In the genomic region with DNA sequence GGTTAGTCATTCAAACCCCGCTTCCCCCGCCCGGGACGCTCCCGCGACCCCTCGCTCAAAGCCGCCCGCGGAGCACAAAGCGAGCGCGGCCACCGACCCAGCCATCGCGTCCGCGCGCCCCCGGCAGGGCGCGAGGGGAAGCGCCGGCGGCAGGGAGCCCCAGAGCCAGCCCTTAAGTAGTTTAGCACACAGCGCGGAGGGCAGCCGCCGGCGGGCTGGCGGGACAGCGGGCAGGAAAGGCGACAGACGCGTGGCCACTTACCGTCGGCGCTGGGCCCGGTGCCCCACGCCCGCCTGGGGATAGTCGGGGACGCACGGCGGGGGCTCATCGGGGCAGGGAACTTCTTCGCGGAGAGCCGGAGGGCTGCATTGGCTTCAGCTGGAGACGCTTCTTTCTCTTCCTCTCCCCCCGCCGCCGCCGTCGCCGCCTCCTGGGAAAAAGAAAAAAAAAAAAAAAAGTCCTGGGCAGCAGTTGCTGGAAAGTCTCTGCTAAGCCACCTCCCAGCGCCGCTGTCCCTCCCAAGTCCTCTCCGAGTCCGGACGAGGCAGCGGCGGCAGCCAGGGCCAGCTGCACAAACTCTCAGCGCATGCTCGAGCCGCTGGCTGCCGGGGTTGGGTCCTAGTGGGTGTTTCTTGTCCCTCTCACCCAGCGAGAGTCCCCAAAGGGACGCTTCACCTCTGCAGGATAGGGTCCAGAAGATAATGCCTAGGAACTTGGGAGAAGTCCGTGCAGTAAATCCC, we compare ENCODE assay signal across 9 cellular contexts. TPM values are rescaled to one million over a fixed set of nuclear protein-coding genes. Genes with fewer than 3 reads are reported as not detected.
DNase-seq lines count a peak whose midpoint lies in the region; ATAC-seq, FAIRE-seq and TF ChIP-seq lines count a peak whose summit lies in the region.
"Had no signal": no experiment of that assay in that cellular context is flagged by ENCODE, and none has a peak within 500 bp of the region (broad histone marks: within the 10 kb centered on the region; RNA-seq: fewer than 3 reads in every experiment).

TSS of gene TSPAN12 (minus strand) at position 587 of the 741 bp plus-strand sequence. CDS start 1,381 bp downstream, outside the sequence.

- H3K79me2 ChIP-seq in HepG2 (ENCODE audit: insufficient read depth, low read length) = no peaks in the 10 kb centered on the region

- TF ChIP-seq EP300 in HepG2 (IDR thresholded peaks at IDR 0.05; ENCODE audit: low read depth in 2 of 2, low read length in 2 of 2) (no peak), HepG2 (CRISPR knock-in tag; IDR thresholded peaks at IDR 0.05; ENCODE audit: borderline replicate concordance) (no peak)

- CTCF ChIA-PET in HepG2 (lab: Yijun Ruan, JAX; ENCODE audit: low intra/inter-chr PET ratio, low total read pairs) = no interaction called here

- no TSS peak for BruUV-seq in HepG2 (replicated peaks; lab: Mats Ljungman, UMichigan)

- peak within 1 kb of the TSS; percentile 55; the same call in 1 of the 2 replicates for H3K9ac ChIP-seq in HepG2 (ENCODE audit: insufficient read depth, low read depth, low read length)

- H3K9me3 ChIP-seq in BE2C (no peaks in the 10 kb centered on the region; the same call in 1 of the 2 replicates), HepG2 (ENCODE audit: low read length) (no peaks in the 10 kb centered on the region)

- TF ChIP-seq CTCF in BE2C (IDR thresholded peaks at IDR 0.05; ENCODE audit: low read depth, low read length) (peak; percentile 44), dorsolateral prefrontal cortex (IDR thresholded peaks at IDR 0.05 in 54 of 56, conservative IDR thresholded peaks at IDR 0.05 in 2 of 56; ENCODE audit: low read depth in 1 of 56, partially characterized antibody in 56 of 56) (peak in 53 of 56 donors; percentile 19 to 70 (median 49)), HepG2 (CRISPR knock-in tag; IDR thresholded peaks at IDR 0.05) (peak; percentile 62)

- in situ Hi-C loops in HepG2 (cut with HindIII; ENCODE audit: extremely low pct_ligation_motif_present, low pct_unique_long_range_greater_than_20kb) = no loop called here

- WGBS in HepG2 (ENCODE audit: low lambda C conversion rate) = 1% methylated on average over 27 of the region's 70 CpGs

- ATAC-seq in GM19035 (IDR thresholded peaks at IDR 0.05; ENCODE audit: unreplicated experiment) (peak; percentile 86), HG03139 (IDR thresholded peaks at IDR 0.05; ENCODE audit: unreplicated experiment) (peak; percentile 76), HepG2 (peak; percentile 98)

- peak within 1 kb of the TSS; percentile 97 for H2AFZ ChIP-seq in HepG2 (ENCODE audit: low read length)

- TF ChIP-seq RAD21 in HepG2 (CRISPR knock-in tag; IDR thresholded peaks at IDR 0.05) = peak; percentile 55

- POLR2A ChIA-PET in HepG2 (lab: Yijun Ruan, JAX) = interaction anchor here (0.7 kb wide), 1 partner anchor 10 kb away, joined by 3 read pairs; no protein-coding TSS in a partner anchor

- H3K4me3 ChIP-seq in BE2C (ENCODE audit: low read depth, low read length) (peak within 1 kb of the TSS; percentile 61), dorsolateral prefrontal cortex (peak within 1 kb of the TSS; percentile 44 to 86 (median 73)), HepG2 (replicated peaks in 1 of 3; ENCODE audit: insufficient read depth in 1 of 3, low read depth in 2 of 3, low read length in 3 of 3) (peak within 1 kb of the TSS; percentile 61 to 75 (median 70))

- no peak for FAIRE-seq in HepG2 (lab: Jason Lieb, UNC)
- FAIRE-seq: TTC549 had no signal

- H4K20me1 ChIP-seq in HepG2 (ENCODE audit: insufficient read depth, low read length) = no peaks in the 10 kb centered on the region

- DNase-seq in BE2C (peak; percentile 78), NCI-H2227 (lab: John Stamatoyannopoulos, UW; ENCODE audit: unreplicated experiment) (peak; percentile 81), dorsolateral prefrontal cortex (peak in 9 of 10 donors; percentile 17 to 70 (median 48)), HepG2 (ENCODE audit: low spot score) (peak; percentile 39)
- peak; percentile 64 for DNase-seq in activated CD4-positive, alpha-beta T cell treated with anti-CD3 and anti-CD28 coated beads for 48 hours
- DNase-seq in stimulated activated CD4-positive, alpha-beta T cell treated with anti-CD3 and anti-CD28 coated beads, Interleukin-4, amount 100 ng/mL, for 1 hour = peak; percentile 52

- no peaks in the 10 kb centered on the region for H3K36me3 ChIP-seq in BE2C
- H3K36me3 ChIP-seq in HepG2 (replicated peaks in 1 of 2; ENCODE audit: control insufficient read depth in 1 of 2, insufficient read depth in 2 of 2, low read length in 2 of 2) = no peaks in the 10 kb centered on the region

- TF ChIP-seq POLR2A in HepG2 (IDR thresholded peaks at IDR 0.05; ENCODE audit: insufficient read depth in 1 of 2, low read depth in 2 of 2, low read length in 2 of 2) = no peak

- peak within 1 kb of the TSS; percentile 86 for H3K4me2 ChIP-seq in HepG2 (ENCODE audit: low read depth, low read length)

- H3K27ac ChIP-seq in dorsolateral prefrontal cortex (peak within 1 kb of the TSS in 51 of 59 donors; percentile 7 to 87 (median 65)), HepG2 (ENCODE audit: extremely low read length, insufficient read depth, low read length) (no peak within 1 kb of the TSS)

- peaks cover 58% of the 10 kb centered on the region for H3K27me3 ChIP-seq in BE2C
- H3K27me3 ChIP-seq in dorsolateral prefrontal cortex = peaks cover 0 to 12% (median 0%) of the 10 kb centered on the region in 45 donors
- H3K27me3 ChIP-seq in HepG2 (ENCODE audit: control insufficient read depth in 1 of 2, insufficient read depth in 2 of 2, low read length in 2 of 2) = no peaks in the 10 kb centered on the region; a peak in 1 of 5 replicates

- intact Hi-C loops in dorsolateral prefrontal cortex (cut with DNase I) = loop anchor here in 1 of 2 donors (10.0 kb wide), 1 partner anchor 53 kb away; no protein-coding TSS in a partner anchor
- intact Hi-C loops in HepG2 (cut with micrococcal nuclease; ENCODE audit: unreplicated experiment) = loop anchor here (1.0 to 5.0 kb wide), 4 partner anchors 41 to 84 kb away; no protein-coding TSS in a partner anchor

- H3K4me1 ChIP-seq in BE2C = no peaks in the 10 kb centered on the region
- H3K4me1 ChIP-seq in HepG2 (ENCODE audit: insufficient read depth, low read length) = peaks cover 6% of the 10 kb centered on the region

TF ChIP-seq in HepG2, 621 proteins besides CTCF, POLR2A, EP300 and RAD21 (continues in another document):
- TF ChIP-seq ZNF772 (CRISPR knock-in tag; IDR thresholded peaks at IDR 0.05) (peak; percentile 32; the same call in 1 of the 2 replicates), RELA (CRISPR knock-in tag; IDR thresholded peaks at IDR 0.05) (peak; percentile 31; the same call in 1 of the 2 replicates), DMAP1 (CRISPR knock-in tag; IDR thresholded peaks at IDR 0.05) (0 out of 2 replicates have a peak, but pooled peaks have one; percentile 35), GFI1 (CRISPR knock-in tag; IDR thresholded peaks at IDR 0.05; ENCODE audit: borderline replicate concordance) (no peak), ZNF598 (CRISPR knock-in tag; IDR thresholded peaks at IDR 0.05; ENCODE audit: borderline replicate concordance) (peak; percentile 81; the same call in 1 of the 2 replicates), KDM3A (CRISPR knock-in tag; IDR thresholded peaks at IDR 0.05; ENCODE audit: low read depth) (peak; percentile 50; the same call in 1 of the 2 replicates), CREB1 (IDR thresholded peaks at IDR 0.05) (no peak), CREB1 (CRISPR knock-in tag; IDR thresholded peaks at IDR 0.05) (no peak), NFKB2 (CRISPR knock-in tag; IDR thresholded peaks at IDR 0.05; ENCODE audit: borderline replicate concordance) (0 out of 2 replicates have a peak, but pooled peaks have one; percentile 48)
- TF ChIP-seq, protein P1, sequence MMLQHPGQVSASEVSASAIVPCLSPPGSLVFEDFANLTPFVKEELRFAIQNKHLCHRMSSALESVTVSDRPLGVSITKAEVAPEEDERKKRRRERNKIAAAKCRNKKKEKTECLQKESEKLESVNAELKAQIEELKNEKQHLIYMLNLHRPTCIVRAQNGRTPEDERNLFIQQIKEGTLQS (CRISPR knock-in tag; IDR thresholded peaks at IDR 0.05) = 0 out of 2 replicates have a peak, but pooled peaks have one; percentile 39

RNA-seq across cellular contexts. Expression of gene TSPAN12, which starts in this region (rescaled TPM):
- polyA plus RNA-seq in BE2C (2012; ENCODE audit: insufficient read depth, insufficient read length, low read depth) = not detected
- total RNA-seq in dorsolateral prefrontal cortex = 10 to 100 TPM in 1 of 120 experiments, 1 to 10 TPM in 119; 1.6 to 13.4 (median 4.7) TPM
- 0.70 and 0.95 TPM in 2 replicates for total RNA-seq in HepG2 (2016; rRNA removed; fragmentation: Illumina TruSeq; extraction: Trizol)
- total RNA-seq in HepG2 (2016; cell fraction: cytosol; rRNA removed; fragmentation: Illumina TruSeq; extraction: Trizol; ENCODE audit: low read depth) = 0.53 TPM in 1 of 2 replicates, not detected in the other
- total RNA-seq in HepG2 (2016; cell fraction: insoluble cytoplasmic fraction; rRNA removed; fragmentation: Illumina TruSeq; extraction: Trizol) = 1.00 and 1.3 TPM in 2 replicates
- 0.46 and 0.52 TPM in 2 replicates for total RNA-seq in HepG2 (2016; cell fraction: membrane; rRNA removed; fragmentation: Illumina TruSeq; extraction: Trizol)
- total RNA-seq in HepG2 (2016; cell fraction: nucleus; rRNA removed; fragmentation: Illumina TruSeq; extraction: Trizol) = 0.50 and 0.63 TPM in 2 replicates
- polyA plus RNA-seq in HepG2 (2011; rRNA removed) = 0.24 and 0.48 TPM in 2 replicates
- 0.08 and 0.33 TPM in 2 replicates for polyA plus RNA-seq in HepG2 (2011; cell fraction: cytosol; rRNA removed)
- 0.13 and 0.19 TPM in 2 replicates for polyA plus RNA-seq in HepG2 (2011; cell fraction: nucleus; rRNA removed)
- 0.21 and 0.31 TPM in 2 replicates for polyA plus RNA-seq in HepG2 (2012)
- polyA plus RNA-seq in HepG2 (2016; cell fraction: cytosol; fragmentation: Illumina TruSeq; extraction: Trizol; ENCODE audit: low read depth) = 0.17 and 0.32 TPM in 2 replicates
- polyA plus RNA-seq in HepG2 (2016; cell fraction: insoluble cytoplasmic fraction; fragmentation: Illumina TruSeq; extraction: Trizol; ENCODE audit: low read depth) = 0.62 and 0.80 TPM in 2 replicates
- polyA plus RNA-seq in HepG2 (2016; cell fraction: membrane; fragmentation: Illumina TruSeq; extraction: Trizol; ENCODE audit: low read depth) = 0.27 and 0.29 TPM in 2 replicates
- polyA plus RNA-seq in HepG2 (2016; cell fraction: nucleus; fragmentation: Illumina TruSeq; extraction: Trizol; ENCODE audit: insufficient read depth, low read depth) = 1.3 and 1.8 TPM in 2 replicates
- polyA minus RNA-seq in HepG2 (2011; rRNA and poly(A)+ RNA removed; ENCODE audit: low replicate concordance) = 0.40 and 9.8 TPM in 2 replicates
- not detected in 2 replicates for polyA minus RNA-seq in HepG2 (2011; cell fraction: cytosol; rRNA and poly(A)+ RNA removed)
- not detected in 2 replicates for polyA minus RNA-seq in HepG2 (2011; cell fraction: nucleus; rRNA and poly(A)+ RNA removed)
